In genomic region chr3:63966871-63967270, GRCh38 we compare ENCODE assay signal across 1 cellular context.
TF ChIP-seq lines count a peak whose summit lies in the region.

No MANE protein-coding gene starts in this region.

TF ChIP-seq in HepG2, 621 proteins besides CTCF, POLR2A, EP300 and RAD21:
- TF ChIP-seq ZNF784 (CRISPR knock-in tag; IDR thresholded peaks at IDR 0.05; ENCODE audit: borderline replicate concordance) (no peak), YY1 (IDR thresholded peaks at IDR 0.05; ENCODE audit: insufficient read depth, insufficient replicate concordance, low read depth, low read length) (no peak)
- TF ChIP-seq, protein P1, sequence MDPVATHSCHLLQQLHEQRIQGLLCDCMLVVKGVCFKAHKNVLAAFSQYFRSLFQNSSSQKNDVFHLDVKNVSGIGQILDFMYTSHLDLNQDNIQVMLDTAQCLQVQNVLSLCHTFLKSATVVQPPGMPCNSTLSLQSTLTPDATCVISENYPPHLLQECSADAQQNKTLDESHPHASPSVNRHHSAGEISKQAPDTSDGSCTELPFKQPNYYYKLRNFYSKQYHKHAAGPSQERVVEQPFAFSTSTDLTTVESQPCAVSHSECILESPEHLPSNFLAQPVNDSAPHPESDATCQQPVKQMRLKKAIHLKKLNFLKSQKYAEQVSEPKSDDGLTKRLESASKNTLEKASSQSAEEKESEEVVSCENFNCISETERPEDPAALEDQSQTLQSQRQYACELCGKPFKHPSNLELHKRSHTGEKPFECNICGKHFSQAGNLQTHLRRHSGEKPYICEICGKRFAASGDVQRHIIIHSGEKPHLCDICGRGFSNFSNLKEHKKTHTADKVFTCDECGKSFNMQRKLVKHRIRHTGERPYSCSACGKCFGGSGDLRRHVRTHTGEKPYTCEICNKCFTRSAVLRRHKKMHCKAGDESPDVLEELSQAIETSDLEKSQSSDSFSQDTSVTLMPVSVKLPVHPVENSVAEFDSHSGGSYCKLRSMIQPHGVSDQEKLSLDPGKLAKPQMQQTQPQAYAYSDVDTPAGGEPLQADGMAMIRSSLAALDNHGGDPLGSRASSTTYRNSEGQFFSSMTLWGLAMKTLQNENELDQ (CRISPR knock-in tag; IDR thresholded peaks at IDR 0.05; ENCODE audit: borderline replicate concordance), result no peak
